1 cellular context compared by ENCODE assay signal in the genomic region with DNA sequence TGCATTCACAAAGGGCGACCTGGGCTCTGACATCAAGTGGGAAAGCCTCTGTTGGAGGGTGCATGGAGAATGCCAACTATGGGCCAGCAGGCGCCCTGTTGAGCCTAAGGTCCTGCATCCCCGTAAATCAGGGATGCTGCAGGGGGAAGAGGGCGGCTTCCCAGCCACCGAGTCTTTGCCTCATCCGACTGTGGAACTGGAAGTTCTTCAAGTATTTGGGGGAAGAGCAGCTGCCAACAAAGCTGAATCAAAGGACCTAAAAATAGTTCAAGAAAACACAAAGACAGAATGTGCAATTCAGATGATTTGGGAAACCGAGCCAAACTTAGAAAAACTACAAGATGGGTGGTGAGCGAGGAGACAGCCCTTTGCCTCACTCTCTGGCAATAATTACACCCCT.
TF ChIP-seq lines count a peak whose summit lies in the region.

No MANE protein-coding gene starts in this region.

TF ChIP-seq in IMR-90, 13 proteins besides CTCF, POLR2A, EP300 and RAD21 (continued from another document):
- TF ChIP-seq, protein P1, sequence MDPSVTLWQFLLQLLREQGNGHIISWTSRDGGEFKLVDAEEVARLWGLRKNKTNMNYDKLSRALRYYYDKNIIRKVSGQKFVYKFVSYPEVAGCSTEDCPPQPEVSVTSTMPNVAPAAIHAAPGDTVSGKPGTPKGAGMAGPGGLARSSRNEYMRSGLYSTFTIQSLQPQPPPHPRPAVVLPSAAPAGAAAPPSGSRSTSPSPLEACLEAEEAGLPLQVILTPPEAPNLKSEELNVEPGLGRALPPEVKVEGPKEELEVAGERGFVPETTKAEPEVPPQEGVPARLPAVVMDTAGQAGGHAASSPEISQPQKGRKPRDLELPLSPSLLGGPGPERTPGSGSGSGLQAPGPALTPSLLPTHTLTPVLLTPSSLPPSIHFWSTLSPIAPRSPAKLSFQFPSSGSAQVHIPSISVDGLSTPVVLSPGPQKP (IDR thresholded peaks at IDR 0.05; ENCODE audit: borderline replicate concordance, low read depth, low read length) = no peak
- TF ChIP-seq MAZ (IDR thresholded peaks at IDR 0.05; ENCODE audit: borderline replicate concordance, low read depth, low read length) (no peak), NFE2L2 (IDR thresholded peaks at IDR 0.05; ENCODE audit: low read depth, low read length) (no peak), BHLHE40 (IDR thresholded peaks at IDR 0.05; ENCODE audit: low read depth, low read length) (no peak)
